Comparison of ENCODE assay signal across 8 cellular contexts in the genomic region with DNA sequence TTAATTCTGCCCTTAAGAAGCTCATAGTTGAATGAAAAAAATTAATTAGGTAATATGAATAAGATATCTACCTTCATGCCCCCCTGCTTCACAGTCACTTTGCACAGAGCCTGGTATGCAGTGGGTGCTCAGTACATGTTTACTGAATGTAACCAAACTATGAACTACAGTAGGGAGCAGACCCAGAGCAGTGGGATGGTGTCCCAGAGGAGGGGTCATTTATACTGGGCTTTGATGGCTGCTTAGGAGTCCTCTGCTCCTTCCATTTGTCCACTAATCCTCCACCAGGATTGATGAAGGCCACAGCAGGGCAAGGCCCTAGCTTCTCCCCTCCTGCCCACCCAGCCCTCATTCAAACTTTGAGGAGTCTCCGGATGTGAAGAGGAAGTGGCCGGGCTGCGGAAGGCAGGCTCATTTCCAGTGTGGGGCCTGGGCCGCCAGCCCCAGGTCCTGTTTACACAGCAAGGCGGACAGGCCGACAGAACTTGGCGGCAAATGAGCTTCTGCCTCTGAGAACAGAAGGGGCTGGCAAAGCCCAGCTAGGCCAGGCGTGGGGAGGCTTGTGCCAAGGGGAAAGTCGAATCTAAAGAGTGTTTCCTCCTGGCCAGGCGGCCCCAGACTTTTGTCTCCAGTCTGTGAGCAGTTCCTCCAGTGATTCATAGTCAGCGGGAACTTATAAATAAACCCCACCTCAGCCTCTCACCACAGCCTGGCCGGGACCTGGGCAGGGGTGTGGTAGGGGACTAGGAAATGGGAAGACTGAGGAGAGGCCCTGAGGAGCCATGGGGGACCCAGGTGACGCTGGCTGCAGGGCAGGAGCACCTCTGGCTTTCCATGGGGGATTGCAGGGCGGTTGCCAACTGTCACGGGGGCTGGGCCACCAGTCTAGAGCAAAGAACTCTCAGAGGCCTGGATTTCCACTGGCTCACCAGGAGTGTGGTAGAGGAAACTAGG. TPM values are rescaled to one million over a fixed set of nuclear protein-coding genes. Genes with fewer than 3 reads are reported as not detected.
DNase-seq lines count a peak whose midpoint lies in the region; ATAC-seq and TF ChIP-seq lines count a peak whose summit lies in the region.

No MANE protein-coding gene starts in this region.

- no peaks in the 10 kb centered on the region for H3K9me3 Mint-ChIP-seq in activated T-helper 17 cell treated with anti-CD3 and anti-CD28 coated beads, Interleukin-2, amount 50 U/mL, for 72 hours

- H3K36me3 ChIP-seq in body of pancreas (replicated peaks in 1 of 2; ENCODE audit: insufficient read depth in 1 of 2, low read depth in 2 of 2) (no peaks in the 10 kb centered on the region), stomach smooth muscle (ENCODE audit: control insufficient read depth in 2 of 2, insufficient read depth in 2 of 2, low read length in 2 of 2) (no peaks in the 10 kb centered on the region)

- WGBS in body of pancreas, 2 donors: 52 to 81% methylated on average over 7 to 15 of the region's 15 CpGs

- H3K36me3 Mint-ChIP-seq in activated T-helper 17 cell treated with anti-CD3 and anti-CD28 coated beads, Interleukin-2, amount 50 U/mL, for 72 hours (ENCODE audit: low read depth): no peaks in the 10 kb centered on the region

- no peaks in the 10 kb centered on the region for H3K27me3 ChIP-seq in body of pancreas
- peaks cover 3 to 19% of the 10 kb centered on the region in 2 donors for H3K27me3 ChIP-seq in stomach smooth muscle (ENCODE audit: control insufficient read depth in 1 of 2, insufficient read depth in 2 of 2, low read length in 2 of 2)

- TF ChIP-seq POLR2A in body of pancreas (IDR thresholded peaks at IDR 0.05): no peak

- peak overlapping the region; percentile 20 to 51 (median 38) for H3K27ac ChIP-seq in body of pancreas
- peak overlapping the region; percentile 58 for H3K27ac ChIP-seq in stomach smooth muscle (ENCODE audit: low read length)

- H3K4me3 ChIP-seq in body of pancreas: no peak overlapping the region
- no peak overlapping the region for H3K4me3 ChIP-seq in stomach smooth muscle (ENCODE audit: low read length in 2 of 2)

- H3K27me3 Mint-ChIP-seq in activated T-helper 17 cell treated with anti-CD3 and anti-CD28 coated beads, Interleukin-2, amount 50 U/mL, for 72 hours: peaks cover 13% of the 10 kb centered on the region

- H3K9me3 ChIP-seq in body of pancreas (no peaks in the 10 kb centered on the region), stomach smooth muscle (ENCODE audit: control insufficient read depth in 2 of 2, low read length in 2 of 2) (no peaks in the 10 kb centered on the region)

- DNase-seq in NCI-H1694 treated with DMSO at 0.1 percent for 48 hours (lab: John Stamatoyannopoulos, UW): peak; percentile 1
- no peak for DNase-seq in NCI-H1694 (lab: John Stamatoyannopoulos, UW)
- DNase-seq in body of pancreas: peak; percentile 21 to 80 (median 67)
- peak; percentile 94 for DNase-seq in left lobe of liver (ENCODE audit: low spot score)
- no peak for DNase-seq in stimulated activated naive CD4-positive, alpha-beta T cell treated with Interleukin-2 at 50 U/mL for 16 hours (lab: John Stamatoyannopoulos, UW)
- no peak for DNase-seq in activated CD4-positive, alpha-beta T cell treated with anti-CD3 and anti-CD28 coated beads for 1 hour

- no peak for TF ChIP-seq CTCF in body of pancreas (IDR thresholded peaks at IDR 0.05)

- peak overlapping the region; percentile 1 to 21 for H3K9ac ChIP-seq in stomach smooth muscle (ENCODE audit: low read length in 2 of 2)

- ATAC-seq in body of pancreas (peak; percentile 33), left lobe of liver (peak; percentile 88)
- no peak for ATAC-seq in activated T-helper 17 cell treated with anti-CD3 and anti-CD28 coated beads, Interleukin-2, amount 50 U/mL, for 72 hours (replicated peaks)

- peaks cover 16% of the 10 kb centered on the region for H3K4me1 ChIP-seq in body of pancreas
- H3K4me1 ChIP-seq in stomach smooth muscle (ENCODE audit: control insufficient read depth, insufficient read depth, low read length): peaks cover 34% of the 10 kb centered on the region

- H3K4me1 Mint-ChIP-seq in activated T-helper 17 cell treated with anti-CD3 and anti-CD28 coated beads, Interleukin-2, amount 50 U/mL, for 72 hours: no peaks in the 10 kb centered on the region

- H3K4me3 Mint-ChIP-seq in activated T-helper 17 cell treated with anti-CD3 and anti-CD28 coated beads, Interleukin-2, amount 50 U/mL, for 72 hours: no peak overlapping the region

- intact Hi-C loops in body of pancreas (cut with DNase I): loop anchor here (5.0 kb wide), 1 partner anchor 160 kb away; no protein-coding TSS in a partner anchor

- H3K27ac Mint-ChIP-seq in activated T-helper 17 cell treated with anti-CD3 and anti-CD28 coated beads, Interleukin-2, amount 50 U/mL, for 72 hours: no peak overlapping the region

RNA-seq across cellular contexts. Expression of a gene that starts 51.6 kb away (rescaled TPM):
- total RNA-seq in body of pancreas (not detected), left lobe of liver (not detected)
- total RNA-seq in activated T-helper 17 cell treated with anti-CD3 and anti-CD28 coated beads, Interleukin-2, amount 50 U/mL, for 72 hours: not detected

Comparison
In these comparisons a context has a peak if more than half of its experiments do, and no peak if none do; other contexts are left out.
1. DNase-seq: peak in NCI-H1694 treated with DMSO at 0.1 percent for 48 hours (single experiment), body of pancreas (4 of 4) and left lobe of liver (single experiment); none in NCI-H1694 (single experiment), stimulated activated naive CD4-positive, alpha-beta T cell treated with Interleukin-2 at 50 U/mL for 16 hours (single experiment) and activated CD4-positive, alpha-beta T cell treated with anti-CD3 and anti-CD28 coated beads for 1 hour (single experiment).